22 cellular contexts compared by ENCODE assay signal in the genomic region with DNA sequence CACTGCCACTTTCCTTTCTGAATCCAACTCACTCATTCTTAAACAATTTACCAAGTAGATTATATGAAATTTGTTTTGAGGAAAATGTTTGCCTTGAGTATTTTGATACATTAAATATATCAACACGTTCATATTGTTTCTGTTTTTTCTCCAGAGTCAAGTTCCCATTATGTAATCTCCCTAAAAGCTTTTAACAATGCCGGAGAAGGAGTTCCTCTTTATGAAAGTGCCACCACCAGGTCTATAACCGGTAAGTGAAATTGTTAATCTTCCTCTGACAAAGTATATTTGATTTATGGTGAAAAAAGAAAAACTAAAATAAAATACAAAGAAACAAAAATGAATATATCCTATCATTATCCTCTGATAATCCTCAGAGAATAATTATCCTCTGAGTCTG.
"Had no signal": no experiment of that assay in that cellular context is flagged by ENCODE, and none has a peak within 500 bp of the region (broad histone marks: within the 10 kb centered on the region; RNA-seq: fewer than 3 reads in every experiment).

No MANE protein-coding gene starts in this region.

- DNase-seq: islet precursor cell; left ventricle myocardium inferior; mesendoderm; midbrain; mucosa of descending colon; naive thymus-derived CD8-positive, alpha-beta T cell; nucleus accumbens; pancreas; posterior cingulate gyrus; retina; right cardiac atrium; stimulated activated CD4-positive, alpha-beta T cell treated with anti-CD3 and anti-CD28 coated beads, Interleukin-12 subunit alpha, Interleukin-12 subunit beta, amount 100 ng/mL, for 4 hours; stimulated activated CD4-positive, alpha-beta T cell treated with anti-CD3 and anti-CD28 coated beads, Interleukin-15, amount 100 ng/mL, for 24 hours; stimulated activated CD4-positive, alpha-beta T cell treated with anti-CD3 and anti-CD28 coated beads, Interleukin-2, amount 100 ng/mL, for 24 hours; stimulated activated CD4-positive, alpha-beta T cell treated with anti-CD3 and anti-CD28 coated beads, Interleukin-4, amount 100 ng/mL, for 1 hour; stimulated activated naive B cell treated with anti-CD40 and anti-IgM and Interleukin-4, amounts not matched to agents 10 μg/mL and 1 μg/mL and 100 μg/mL, for 72 hours; stimulated activated naive CD8-positive, alpha-beta T cell treated with anti-CD3 and anti-CD28 coated beads, Interleukin-15, Interleukin-2, amounts not matched to agents 100 U/mL and 50 U/mL, for 24 hours; stomach; testis; thyroid gland; transverse colon; upper lobe of left lung had no signal
